ENCODE assay signal across 20 cellular contexts in genomic region chr1:55490556-55490955, GRCh38.
DNase-seq lines count a peak whose midpoint lies in the region; ATAC-seq, FAIRE-seq and TF ChIP-seq lines count a peak whose summit lies in the region.
"Had no signal": no experiment of that assay in that cellular context is flagged by ENCODE, and none has a peak within 500 bp of the region (broad histone marks: within the 10 kb centered on the region; RNA-seq: fewer than 3 reads in every experiment).

No MANE protein-coding gene starts in this region.

- H2AFZ ChIP-seq in ACC112 (ENCODE audit: low read length, unreplicated experiment) (peak overlapping the region; percentile 59), astrocyte (ENCODE audit: low read depth, low read length) (peak overlapping the region; percentile 66), OCI-LY7 (ENCODE audit: low read length) (no peak overlapping the region)

- intact Hi-C loops in OCI-LY7 (cut with micrococcal nuclease; ENCODE audit: unreplicated experiment), result no loop called here

- no TSS peak for BruUV-seq in OCI-LY7 (replicated peaks; lab: Mats Ljungman, UMichigan)

- no peak for ATAC-seq in stimulated activated memory B cell treated with anti-CD40 and anti-IgM and Interleukin-4, amounts not matched to agents 10 μg/mL and 1 μg/mL and 100 μg/mL, for 72 hours
- ATAC-seq: left cardiac atrium; naive thymus-derived CD4-positive, alpha-beta T cell had no signal

- CTCF ChIA-PET in OCI-LY7 (lab: Charles Lee; ENCODE audit: unreplicated experiment), result no interaction called here

- POLR2A ChIA-PET in OCI-LY7 (lab: Charles Lee), result interaction anchor here (0.6 to 0.7 kb wide), 2 partner anchors 398 to 527 kb away, joined by 3 to 4 read pairs; no protein-coding TSS in a partner anchor

- H3K9me2 ChIP-seq in OCI-LY7 (ENCODE audit: insufficient read depth, low read length), result no peaks in the 10 kb centered on the region

- H3K4me2 ChIP-seq in astrocyte (ENCODE audit: low read length), result peak overlapping the region; percentile 3
- no peak overlapping the region for H3K4me2 ChIP-seq in OCI-LY7 (ENCODE audit: low read length)

- H3K27me3 ChIP-seq in ACC112 (ENCODE audit: insufficient read depth, low read length) (no peaks in the 10 kb centered on the region), astrocyte (ENCODE audit: insufficient read depth, low read length) (no peaks in the 10 kb centered on the region)
- H3K27me3 ChIP-seq: right atrium auricular region, upper lobe of left lung had no signal

- TF ChIP-seq CTCF in astrocyte (IDR thresholded peaks at IDR 0.05; ENCODE audit: insufficient read depth, low read depth, low read length) (no peak), OCI-LY7 (conservative IDR thresholded peaks at IDR 0.05; ENCODE audit: low read length) (no peak)

- H3K27ac ChIP-seq in ACC112 (ENCODE audit: low read depth, low read length), result no peak overlapping the region
- H3K27ac ChIP-seq in astrocyte (ENCODE audit: low read depth, low read length), result no peak overlapping the region
- no peak overlapping the region for H3K27ac ChIP-seq in OCI-LY7 (ENCODE audit: low read depth, low read length, poor library complexity, severe bottlenecking)
- H3K27ac ChIP-seq: right atrium auricular region, upper lobe of left lung had no signal

- no peaks in the 10 kb centered on the region for H3K79me2 ChIP-seq in ACC112 (ENCODE audit: control insufficient read depth, insufficient read depth, low read length, unreplicated experiment)
- H3K79me2 ChIP-seq in astrocyte (ENCODE audit: insufficient read depth, low read length), result no peaks in the 10 kb centered on the region
- H3K79me2 ChIP-seq in OCI-LY7 (ENCODE audit: insufficient read depth, low read depth, low read length), result no peaks in the 10 kb centered on the region

- H3K4me1 Mint-ChIP-seq in astrocyte (ENCODE audit: low read depth, unreplicated experiment), result peaks cover 5% of the 10 kb centered on the region
- H3K4me1 Mint-ChIP-seq in stimulated activated memory B cell treated with anti-CD40 and anti-IgM and Interleukin-4, amounts not matched to agents 10 μg/mL and 1 μg/mL and 100 μg/mL, for 72 hours, result no peaks in the 10 kb centered on the region
- H3K4me1 Mint-ChIP-seq: activated CD4-positive, alpha-beta T cell treated with anti-CD3 and anti-CD28 coated beads, Interleukin-2, amount 10 ng/mL, durations not matched to agents 24 days and 14 days; activated naive CD4-positive, alpha-beta T cell treated with anti-CD3 and anti-CD28 coated beads, Interleukin-2, amount 10 ng/mL, durations not matched to agents 7 days and 5 days; memory B cell; naive thymus-derived CD4-positive, alpha-beta T cell had no signal

- no peak overlapping the region for H3K27ac Mint-ChIP-seq in astrocyte (ENCODE audit: unreplicated experiment)
- no peak overlapping the region for H3K27ac Mint-ChIP-seq in stimulated activated memory B cell treated with anti-CD40 and anti-IgM and Interleukin-4, amounts not matched to agents 10 μg/mL and 1 μg/mL and 100 μg/mL, for 72 hours
- H3K27ac Mint-ChIP-seq: activated CD4-positive, alpha-beta T cell treated with anti-CD3 and anti-CD28 coated beads, Interleukin-2, amount 10 ng/mL, durations not matched to agents 24 days and 14 days; activated naive CD4-positive, alpha-beta T cell treated with anti-CD3 and anti-CD28 coated beads, Interleukin-2, amount 10 ng/mL, durations not matched to agents 7 days and 5 days; H9; memory B cell; naive thymus-derived CD4-positive, alpha-beta T cell had no signal

- FAIRE-seq in astrocyte (lab: Jason Lieb, UNC), result peak; percentile 68

- no peaks in the 10 kb centered on the region for H3K36me3 ChIP-seq in ACC112 (ENCODE audit: insufficient read depth, low read length)
- no peaks in the 10 kb centered on the region for H3K36me3 ChIP-seq in astrocyte (ENCODE audit: insufficient read depth, low read length)
- no peaks in the 10 kb centered on the region for H3K36me3 ChIP-seq in OCI-LY7 (ENCODE audit: insufficient read depth, low read length)
- H3K36me3 ChIP-seq: right atrium auricular region, upper lobe of left lung had no signal

- H3K9me3 Mint-ChIP-seq in astrocyte (ENCODE audit: unreplicated experiment), result peaks cover 1% of the 10 kb centered on the region
- H3K9me3 Mint-ChIP-seq in stimulated activated memory B cell treated with anti-CD40 and anti-IgM and Interleukin-4, amounts not matched to agents 10 μg/mL and 1 μg/mL and 100 μg/mL, for 72 hours, result no peaks in the 10 kb centered on the region
- H3K9me3 Mint-ChIP-seq: activated naive CD4-positive, alpha-beta T cell treated with anti-CD3 and anti-CD28 coated beads, Interleukin-2, amount 10 ng/mL, durations not matched to agents 7 days and 5 days; H9; memory B cell had no signal

- peak; percentile 78 for DNase-seq in HCEC 1CT
- peak; percentile 65 for DNase-seq in astrocyte (ENCODE audit: low read depth)
- peak; percentile 47 for DNase-seq in glomerular visceral epithelial cell (ENCODE audit: extremely low spot score)
- no peak for DNase-seq in DMS153 treated with DMSO at 0.1 percent for 48 hours (lab: John Stamatoyannopoulos, UW; ENCODE audit: unreplicated experiment)
- no peak for DNase-seq in OCI-LY7 (ENCODE audit: low spot score)
- no peak for DNase-seq in NCI-H1092 treated with DMSO at 0.1 percent for 48 hours (lab: John Stamatoyannopoulos, UW)
- DNase-seq: activated CD4-positive, alpha-beta T cell treated with anti-CD3 and anti-CD28 coated beads, Interleukin-2, amount 10 ng/mL, durations not matched to agents 24 days and 14 days; activated naive CD4-positive, alpha-beta T cell treated with anti-CD3 and anti-CD28 coated beads, Interleukin-2, amount 10 ng/mL, durations not matched to agents 7 days and 5 days; C1 segment of cervical spinal cord; H9; left cardiac atrium; naive thymus-derived CD4-positive, alpha-beta T cell; NCI-H187 treated with DMSO at 0.1 percent for 48 hours; NCI-H345; NCI-H774; upper lobe of left lung had no signal

- no peak overlapping the region for H3K9ac ChIP-seq in astrocyte (ENCODE audit: low read length)

- no peaks in the 10 kb centered on the region for H4K20me1 ChIP-seq in astrocyte (ENCODE audit: insufficient read depth, low read length)
- H4K20me1 ChIP-seq in OCI-LY7 (ENCODE audit: insufficient read depth, low read length), result no peaks in the 10 kb centered on the region

- no peak overlapping the region for H3K4me3 Mint-ChIP-seq in astrocyte (ENCODE audit: unreplicated experiment)
- no peak overlapping the region for H3K4me3 Mint-ChIP-seq in stimulated activated memory B cell treated with anti-CD40 and anti-IgM and Interleukin-4, amounts not matched to agents 10 μg/mL and 1 μg/mL and 100 μg/mL, for 72 hours
- H3K4me3 Mint-ChIP-seq: activated CD4-positive, alpha-beta T cell treated with anti-CD3 and anti-CD28 coated beads, Interleukin-2, amount 10 ng/mL, durations not matched to agents 24 days and 14 days; activated naive CD4-positive, alpha-beta T cell treated with anti-CD3 and anti-CD28 coated beads, Interleukin-2, amount 10 ng/mL, durations not matched to agents 7 days and 5 days; H9; memory B cell; naive thymus-derived CD4-positive, alpha-beta T cell had no signal

- H3K27me3 Mint-ChIP-seq in astrocyte (ENCODE audit: low read depth, unreplicated experiment), result peaks cover 15% of the 10 kb centered on the region
- peaks cover 8% of the 10 kb centered on the region for H3K27me3 Mint-ChIP-seq in stimulated activated memory B cell treated with anti-CD40 and anti-IgM and Interleukin-4, amounts not matched to agents 10 μg/mL and 1 μg/mL and 100 μg/mL, for 72 hours
- H3K27me3 Mint-ChIP-seq: activated CD4-positive, alpha-beta T cell treated with anti-CD3 and anti-CD28 coated beads, Interleukin-2, amount 10 ng/mL, durations not matched to agents 24 days and 14 days; activated naive CD4-positive, alpha-beta T cell treated with anti-CD3 and anti-CD28 coated beads, Interleukin-2, amount 10 ng/mL, durations not matched to agents 7 days and 5 days had no signal

- H3K36me3 Mint-ChIP-seq in astrocyte (ENCODE audit: low read depth, unreplicated experiment), result no peaks in the 10 kb centered on the region
- no peaks in the 10 kb centered on the region for H3K36me3 Mint-ChIP-seq in stimulated activated memory B cell treated with anti-CD40 and anti-IgM and Interleukin-4, amounts not matched to agents 10 μg/mL and 1 μg/mL and 100 μg/mL, for 72 hours
- H3K36me3 Mint-ChIP-seq: activated naive CD4-positive, alpha-beta T cell treated with anti-CD3 and anti-CD28 coated beads, Interleukin-2, amount 10 ng/mL, durations not matched to agents 7 days and 5 days; memory B cell had no signal

- H3K4me1 ChIP-seq in ACC112 (ENCODE audit: control insufficient read depth, insufficient read depth, low read length, unreplicated experiment) (peaks cover 6% of the 10 kb centered on the region), astrocyte (ENCODE audit: insufficient read depth, low read length) (peaks cover 8% of the 10 kb centered on the region), OCI-LY7 (ENCODE audit: insufficient read depth, low read length, poor library complexity, severe bottlenecking) (no peaks in the 10 kb centered on the region)
- H3K4me1 ChIP-seq: right atrium auricular region, upper lobe of left lung had no signal

- H3K9me3 ChIP-seq in astrocyte (ENCODE audit: insufficient read depth, low read depth, low read length) (no peaks in the 10 kb centered on the region), OCI-LY7 (ENCODE audit: low read length) (no peaks in the 10 kb centered on the region)
- H3K9me3 ChIP-seq: right atrium auricular region, upper lobe of left lung had no signal

- H3K4me3 ChIP-seq in ACC112 (ENCODE audit: low read depth, low read length) (no peak overlapping the region), astrocyte (ENCODE audit: insufficient read depth, low read depth, low read length) (no peak overlapping the region), OCI-LY7 (ENCODE audit: low read depth, low read length, poor library complexity, severe bottlenecking) (no peak overlapping the region)
- H3K4me3 ChIP-seq: right atrium auricular region, upper lobe of left lung had no signal

Comparison
In these comparisons a context has a peak if more than half of its experiments do, and no peak if none do; other contexts are left out.
1. DNase-seq: peak in HCEC 1CT (single experiment), astrocyte (single experiment) and glomerular visceral epithelial cell (single experiment); none in DMS153 treated with DMSO at 0.1 percent for 48 hours (single experiment), OCI-LY7 (single experiment) and NCI-H1092 treated with DMSO at 0.1 percent for 48 hours (single experiment).